ENCODE assay signal across 9 cellular contexts in genomic region chr11:6474806-6475500, GRCh38. TPM values are rescaled to one million over a fixed set of nuclear protein-coding genes. Genes with fewer than 3 reads are reported as not detected.
A peak's percentile ranks its signal among the peaks of the same experiment; 100 is the strongest.
DNase-seq lines count a peak whose midpoint lies in the region; ATAC-seq and TF ChIP-seq lines count a peak whose summit lies in the region.
"Had no signal": no experiment of that assay in that cellular context is flagged by ENCODE, and none has a peak within 500 bp of the region (broad histone marks: within the 10 kb centered on the region; RNA-seq: fewer than 3 reads in every experiment).

No MANE protein-coding gene starts in this region.

- H3K4me3 ChIP-seq in right atrium auricular region: peak overlapping the region in 1 of 2 donors; percentile 82
- H3K4me3 ChIP-seq in adrenal gland: no peak overlapping the region
- H3K4me3 ChIP-seq in lower lobe of right lung: no peak overlapping the region
- no peak overlapping the region for H3K4me3 ChIP-seq in vagina

- ATAC-seq in left ventricle myocardium superior (no peak), lower lobe of right lung (no peak), HG03521 (IDR thresholded peaks at IDR 0.05; ENCODE audit: unreplicated experiment) (no peak)

- H3K36me3 ChIP-seq in right atrium auricular region (peaks cover 26% of the 10 kb centered on the region), adrenal gland (replicated peaks in 1 of 2) (peaks cover 0 to 26% of the 10 kb centered on the region in 2 donors), lower lobe of right lung (peaks cover 35% of the 10 kb centered on the region), vagina (peaks cover 0 to 23% of the 10 kb centered on the region in 2 donors)

- WGBS in adrenal gland, 4 donors: 71 to 74% (median 73%) methylated on average over 3 of the region's 3 CpGs

- H3K27me3 ChIP-seq in right atrium auricular region: no peaks in the 10 kb centered on the region
- no peaks in the 10 kb centered on the region for H3K27me3 ChIP-seq in adrenal gland
- H3K27me3 ChIP-seq in lower lobe of right lung (ENCODE audit: low read depth): no peaks in the 10 kb centered on the region
- H3K27me3 ChIP-seq in vagina: no peaks in the 10 kb centered on the region

- TF ChIP-seq CTCF in right atrium auricular region (IDR thresholded peaks at IDR 0.05): no peak
- TF ChIP-seq CTCF in adrenal gland (IDR thresholded peaks at IDR 0.05): no peak
- TF ChIP-seq CTCF in lower lobe of right lung (IDR thresholded peaks at IDR 0.05): no peak
- no peak for TF ChIP-seq CTCF in vagina (IDR thresholded peaks at IDR 0.05)

- H3K4me1 ChIP-seq in right atrium auricular region (peaks cover 0 to 26% of the 10 kb centered on the region in 2 donors), adrenal gland (replicated peaks in 1 of 2) (peaks cover 10 to 18% of the 10 kb centered on the region in 2 donors), lower lobe of right lung (peaks cover 17% of the 10 kb centered on the region), vagina (peaks cover 38% of the 10 kb centered on the region)

- intact Hi-C loops in left ventricle myocardium superior (cut with micrococcal nuclease) (no loop called here), adrenal gland (cut with DNase I) (no loop called here), lower lobe of right lung (cut with DNase I) (no loop called here), vagina (cut with DNase I) (no loop called here)

- no peak for DNase-seq in right atrium auricular region (ENCODE audit: low spot score)
- no peak for DNase-seq in left ventricle myocardium superior
- no peak for DNase-seq in adrenal gland
- no peak for DNase-seq in lower lobe of right lung
- no peak for DNase-seq in vagina (ENCODE audit: extremely low spot score in 2 of 2)
- no peak for DNase-seq in LoVo (ENCODE audit: low spot score)
- no peak for DNase-seq in iPS-NIHi7 (ENCODE audit: extremely low spot score)
- DNase-seq: stimulated activated CD8-positive, alpha-beta memory T cell treated with anti-CD3 and anti-CD28 coated beads, Interleukin-4, amount 100 ng/mL, for 48 hours had no signal

- TF ChIP-seq POLR2A in adrenal gland (IDR thresholded peaks at IDR 0.05): no peak
- TF ChIP-seq POLR2A in vagina (IDR thresholded peaks at IDR 0.05): no peak

- H3K27ac ChIP-seq in right atrium auricular region: peak overlapping the region; percentile 89 to 96
- peak overlapping the region in 3 of 5 donors; percentile 95 to 97 (median 95) for H3K27ac ChIP-seq in adrenal gland
- peak overlapping the region; percentile 88 for H3K27ac ChIP-seq in lower lobe of right lung
- H3K27ac ChIP-seq in vagina: peak overlapping the region; percentile 93

- H3K9me3 ChIP-seq in right atrium auricular region (no peaks in the 10 kb centered on the region), adrenal gland (replicated peaks in 1 of 3) (no peaks in the 10 kb centered on the region), lower lobe of right lung (no peaks in the 10 kb centered on the region), vagina (no peaks in the 10 kb centered on the region)

RNA-seq across cellular contexts. Expression of gene TRIM3, which starts 1.2 kb away (rescaled TPM):
- 10 to 100 TPM in 1 of 2 donors, 1 to 10 TPM in 1; 7.1 to 19.5 TPM for total RNA-seq in right atrium auricular region
- total RNA-seq in left ventricle myocardium superior: 14.4 TPM
- 10 to 100 TPM in 4 of 8 donors, 1 to 10 TPM in 4; 6.6 to 20.6 (median 10.4) TPM for total RNA-seq in adrenal gland
- polyA plus RNA-seq in adrenal gland: 10 to 100 TPM in 2 of 3 donors, 1 to 10 TPM in 1; 6.7 to 23.8 (median 16.8) TPM
- 18.9 TPM for total RNA-seq in lower lobe of right lung
- 27.5 TPM for total RNA-seq in vagina

RNA-seq across cellular contexts. Expression of gene ARFIP2, which starts 6.2 kb away (rescaled TPM):
- total RNA-seq in right atrium auricular region: 10 to 100 TPM; 19.2 to 34.1 TPM
- total RNA-seq in left ventricle myocardium superior: 15.2 TPM
- 100 to 1,000 TPM in 1 of 8 donors, 10 to 100 TPM in 7; 47.4 to 108 (median 65.5) TPM for total RNA-seq in adrenal gland
- polyA plus RNA-seq in adrenal gland: 10 to 100 TPM; 51.1 to 65.0 (median 53.1) TPM
- total RNA-seq in lower lobe of right lung: 38.8 TPM
- 54.0 TPM for total RNA-seq in vagina

RNA-seq across cellular contexts. Expression of gene TIMM10B, which starts 6.3 kb away (rescaled TPM):
- total RNA-seq in right atrium auricular region: 10 to 100 TPM; 19.8 to 22.6 TPM
- 17.9 TPM for total RNA-seq in left ventricle myocardium superior
- total RNA-seq in adrenal gland: 10 to 100 TPM; 30.3 to 81.9 (median 40.5) TPM
- polyA plus RNA-seq in adrenal gland: 10 to 100 TPM; 12.1 to 96.9 (median 16.7) TPM
- total RNA-seq in lower lobe of right lung: 34.6 TPM
- total RNA-seq in vagina: 98.7 TPM

RNA-seq across cellular contexts. Expression of gene DNHD1, which starts 22.1 kb away (rescaled TPM):
- total RNA-seq in right atrium auricular region (1 to 10 TPM; 4.4 to 4.8 TPM), left ventricle myocardium superior (5.5 TPM), adrenal gland (10 to 100 TPM in 3 of 8 donors, 1 to 10 TPM in 5; 5.7 to 14.0 (median 8.7) TPM), lower lobe of right lung (12.0 TPM), vagina (17.2 TPM)
- 10 to 100 TPM in 2 of 3 donors, 1 to 10 TPM in 1; 3.9 to 27.1 (median 16.8) TPM for polyA plus RNA-seq in adrenal gland

RNA-seq across cellular contexts. Expression of gene HPX, which starts 34.2 kb away (rescaled TPM):
- total RNA-seq in right atrium auricular region (under 1 TPM in 1 of 2 donors, not detected in 1; 0.20 TPM), left ventricle myocardium superior (not detected), adrenal gland (10 to 100 TPM in 1 of 8 donors, 1 to 10 TPM in 6, under 1 TPM in 1; 0.26 to 25.2 (median 1.7) TPM), lower lobe of right lung (1.7 TPM), vagina (0.98 TPM)
- polyA plus RNA-seq in adrenal gland: 1 to 10 TPM; 1.5 to 1.8 (median 1.8) TPM
